ENCODE assay signal across 1 cellular context in genomic region chr17:68399638-68400403, GRCh38.
TF ChIP-seq lines count a peak whose summit lies in the region.

No MANE protein-coding gene starts in this region.

TF ChIP-seq in HepG2, 621 proteins besides CTCF, POLR2A, EP300 and RAD21 (continued from another document):
- peak; percentile 12; the same call in 1 of the 2 replicates for TF ChIP-seq AHDC1 (CRISPR knock-in tag; IDR thresholded peaks at IDR 0.05; ENCODE audit: borderline replicate concordance)
- TF ChIP-seq NR2F2 (IDR thresholded peaks at IDR 0.05; ENCODE audit: borderline replicate concordance, low read depth): no peak
- TF ChIP-seq ZNF567 (CRISPR knock-in tag; IDR thresholded peaks at IDR 0.05; ENCODE audit: borderline replicate concordance): no peak
- TF ChIP-seq ZNF343 (CRISPR knock-in tag; IDR thresholded peaks at IDR 0.05): no peak
- no peak for TF ChIP-seq BHLHE40 (IDR thresholded peaks at IDR 0.05; ENCODE audit: low read length)
- 0 out of 2 replicates have a peak, but pooled peaks have one; percentile 27 for TF ChIP-seq ARID4A (CRISPR knock-in tag; IDR thresholded peaks at IDR 0.05; ENCODE audit: borderline replicate concordance)
